In genomic region chr10:78706256-78706655, GRCh38 we compare ENCODE assay signal across 25 cellular contexts.
DNase-seq lines count a peak whose midpoint lies in the region; ATAC-seq, FAIRE-seq and TF ChIP-seq lines count a peak whose summit lies in the region.
"Had no signal": no experiment of that assay in that cellular context is flagged by ENCODE, and none has a peak within 500 bp of the region (broad histone marks: within the 10 kb centered on the region; RNA-seq: fewer than 3 reads in every experiment).

No MANE protein-coding gene starts in this region.

- no peak overlapping the region for H3K9ac ChIP-seq in PC-3 (ENCODE audit: low read length)

- H3K4me2 ChIP-seq in PC-3 (ENCODE audit: low read length): no peak overlapping the region; the same call in 1 of the 2 replicates
- H3K4me2 ChIP-seq: hepatocyte had no signal

- CTCF ChIA-PET in activated CD4-positive, alpha-beta T cell treated with anti-CD3 and anti-CD28 coated beads for 36 hours (lab: Charles Lee): interaction anchor here (0.6 kb wide), 1 partner anchor 15 kb away, joined by 3 read pairs; no protein-coding TSS in a partner anchor
- CTCF ChIA-PET in PC-3 (lab: Charles Lee): interaction anchor here (0.6 to 0.9 kb wide), 2 partner anchors 11 to 300 kb away, joined by 3 to 16 read pairs; no protein-coding TSS in a partner anchor

- H3K36me3 ChIP-seq in PC-3 (ENCODE audit: low read depth, low read length) (no peaks in the 10 kb centered on the region), bronchial epithelial cell (ENCODE audit: control insufficient read depth, insufficient read depth, low read length) (no peaks in the 10 kb centered on the region)
- H3K36me3 ChIP-seq: pancreas, sigmoid colon, upper lobe of left lung had no signal

- no peak overlapping the region for H3K27ac Mint-ChIP-seq in activated CD4-positive, alpha-beta T cell treated with anti-CD3 and anti-CD28 coated beads for 36 hours
- H3K27ac Mint-ChIP-seq in stimulated activated effector memory CD8-positive, alpha-beta T cell treated with anti-CD3 and anti-CD28 coated beads, Interleukin-12 subunit alpha, Interleukin-12 subunit beta, amount 100 ng/mL, for 72 hours: no peak overlapping the region
- H3K27ac Mint-ChIP-seq in glutamatergic neuron (ENCODE audit: unreplicated experiment): no peak overlapping the region
- H3K27ac Mint-ChIP-seq: memory B cell; naive thymus-derived CD8-positive, alpha-beta T cell; WTC11 had no signal

- no peak for FAIRE-seq in bronchial epithelial cell (lab: Jason Lieb, UNC)
- FAIRE-seq: A204.1, GM12892, kidney, pancreas had no signal

- no peak overlapping the region for H3K4me3 ChIP-seq in PC-3 (ENCODE audit: low read length)
- H3K4me3 ChIP-seq in bronchial epithelial cell (ENCODE audit: low read depth, low read length): no peak overlapping the region
- H3K4me3 ChIP-seq: hepatocyte, pancreas, sigmoid colon, upper lobe of left lung had no signal

- H3K9me3 ChIP-seq in PC-3 (ENCODE audit: low read length): no peaks in the 10 kb centered on the region
- H3K9me3 ChIP-seq: pancreas, sigmoid colon, upper lobe of left lung had no signal

- no peaks in the 10 kb centered on the region for H3K4me1 Mint-ChIP-seq in activated CD4-positive, alpha-beta T cell treated with anti-CD3 and anti-CD28 coated beads for 36 hours
- no peaks in the 10 kb centered on the region for H3K4me1 Mint-ChIP-seq in stimulated activated effector memory CD8-positive, alpha-beta T cell treated with anti-CD3 and anti-CD28 coated beads, Interleukin-12 subunit alpha, Interleukin-12 subunit beta, amount 100 ng/mL, for 72 hours
- peaks cover 9% of the 10 kb centered on the region for H3K4me1 Mint-ChIP-seq in glutamatergic neuron (ENCODE audit: low read depth, unreplicated experiment)
- H3K4me1 Mint-ChIP-seq: memory B cell; naive thymus-derived CD8-positive, alpha-beta T cell; WTC11 had no signal

- BruUV-seq in PC-3 (replicated peaks; lab: Mats Ljungman, UMichigan): no TSS peak

- H3K27ac ChIP-seq in PC-3 (ENCODE audit: low read length): no peak overlapping the region
- H3K27ac ChIP-seq: hepatocyte, sigmoid colon, upper lobe of left lung had no signal

- no peaks in the 10 kb centered on the region for H3F3A ChIP-seq in PC-3 (ENCODE audit: low read length, unreplicated experiment)

- H3K27me3 Mint-ChIP-seq in activated CD4-positive, alpha-beta T cell treated with anti-CD3 and anti-CD28 coated beads for 36 hours: peaks cover 6% of the 10 kb centered on the region
- H3K27me3 Mint-ChIP-seq in glutamatergic neuron (ENCODE audit: unreplicated experiment): peaks cover 2% of the 10 kb centered on the region

- H2AFZ ChIP-seq in PC-3 (ENCODE audit: low read length): no peak overlapping the region
- H2AFZ ChIP-seq: hepatocyte had no signal

- no peak for TF ChIP-seq CTCF in PC-3 (conservative IDR thresholded peaks at IDR 0.05; ENCODE audit: low read depth, low read length)
- no peak for TF ChIP-seq CTCF in bronchial epithelial cell (IDR thresholded peaks at IDR 0.05; ENCODE audit: insufficient read depth, low read length, severe bottlenecking)
- TF ChIP-seq CTCF in glutamatergic neuron (IDR thresholded peaks at IDR 0.05; ENCODE audit: partially characterized antibody, unreplicated experiment): no peak

- peak; percentile 42 for ATAC-seq in activated CD4-positive, alpha-beta T cell treated with anti-CD3 and anti-CD28 coated beads for 36 hours
- ATAC-seq in PC-3: peak; percentile 99
- peak; percentile 48 for ATAC-seq in stimulated activated effector memory CD8-positive, alpha-beta T cell treated with anti-CD3 and anti-CD28 coated beads, Interleukin-12 subunit alpha, Interleukin-12 subunit beta, amount 100 ng/mL, for 72 hours
- ATAC-seq: activated T-cell treated with anti-CD3 and anti-CD28 coated beads, Interleukin-2, amount 50 U/mL, for 4 hours; naive thymus-derived CD8-positive, alpha-beta T cell; WTC11 had no signal

- DNase-seq in activated CD4-positive, alpha-beta T cell treated with anti-CD3 and anti-CD28 coated beads for 36 hours: no peak
- no peak for DNase-seq in activated CD4-positive, alpha-beta T cell treated with anti-CD3 and anti-CD28 coated beads for 4 hours
- DNase-seq in PC-3 (peak; percentile 100), bronchial epithelial cell (ENCODE audit: low read depth) (peak; percentile 70), NCI-H146 treated with DMSO at 0.1 percent for 48 hours (lab: John Stamatoyannopoulos, UW; ENCODE audit: unreplicated experiment) (no peak), glutamatergic neuron (no peak), NCI-H774 (lab: John Stamatoyannopoulos, UW) (no peak)
- DNase-seq in stimulated activated effector memory CD8-positive, alpha-beta T cell treated with anti-CD3 and anti-CD28 coated beads, Interleukin-12 subunit alpha, Interleukin-12 subunit beta, amount 100 ng/mL, for 72 hours (ENCODE audit: low spot score in 2 of 2): no peak
- DNase-seq: activated naive CD4-positive, alpha-beta T cell treated with anti-CD3 and anti-CD28 coated beads, Interleukin-2, amount 50 U/mL, for 16 hours; activated T-cell treated with anti-CD3 and anti-CD28 coated beads, Interleukin-2, amount 50 U/mL, for 4 hours; C1 segment of cervical spinal cord; kidney; naive thymus-derived CD8-positive, alpha-beta T cell; NCI-H187; NCI-H345; pancreas; SHP77; sigmoid colon; T-helper 2 cell; upper lobe of left lung had no signal

- no peaks in the 10 kb centered on the region for H3K9me3 Mint-ChIP-seq in activated CD4-positive, alpha-beta T cell treated with anti-CD3 and anti-CD28 coated beads for 36 hours (ENCODE audit: low read depth)
- H3K9me3 Mint-ChIP-seq in stimulated activated effector memory CD8-positive, alpha-beta T cell treated with anti-CD3 and anti-CD28 coated beads, Interleukin-12 subunit alpha, Interleukin-12 subunit beta, amount 100 ng/mL, for 72 hours: no peaks in the 10 kb centered on the region
- H3K9me3 Mint-ChIP-seq in glutamatergic neuron (ENCODE audit: unreplicated experiment): peaks cover 7% of the 10 kb centered on the region
- H3K9me3 Mint-ChIP-seq: activated T-cell treated with anti-CD3 and anti-CD28 coated beads, Interleukin-2, amount 50 U/mL, for 4 hours; WTC11 had no signal

- no peak overlapping the region for H3K4me3 Mint-ChIP-seq in activated CD4-positive, alpha-beta T cell treated with anti-CD3 and anti-CD28 coated beads for 36 hours
- no peak overlapping the region for H3K4me3 Mint-ChIP-seq in stimulated activated effector memory CD8-positive, alpha-beta T cell treated with anti-CD3 and anti-CD28 coated beads, Interleukin-12 subunit alpha, Interleukin-12 subunit beta, amount 100 ng/mL, for 72 hours
- H3K4me3 Mint-ChIP-seq in glutamatergic neuron (ENCODE audit: unreplicated experiment): no peak overlapping the region
- H3K4me3 Mint-ChIP-seq: activated T-cell treated with anti-CD3 and anti-CD28 coated beads, Interleukin-2, amount 50 U/mL, for 4 hours; memory B cell; naive thymus-derived CD8-positive, alpha-beta T cell; WTC11 had no signal

- H3K4me1 ChIP-seq in PC-3 (ENCODE audit: insufficient read depth, low read length): peaks cover 13% of the 10 kb centered on the region
- H3K4me1 ChIP-seq: pancreas, upper lobe of left lung had no signal

- H3K79me2 ChIP-seq in PC-3 (ENCODE audit: low read length): no peaks in the 10 kb centered on the region
- H3K79me2 ChIP-seq: hepatocyte had no signal

- intact Hi-C loops in activated CD4-positive, alpha-beta T cell treated with anti-CD3 and anti-CD28 coated beads for 36 hours (cut with DNase I, micrococcal nuclease): no loop called here
- intact Hi-C loops in PC-3 (cut with micrococcal nuclease): no loop called here

- no peaks in the 10 kb centered on the region for H4K20me1 ChIP-seq in PC-3 (ENCODE audit: low read length)

- H3K9me2 ChIP-seq in PC-3 (replicated peaks; ENCODE audit: low read length): peaks cover 4% of the 10 kb centered on the region; the same call in 1 of the 2 replicates

- POLR2A ChIA-PET in activated CD4-positive, alpha-beta T cell treated with anti-CD3 and anti-CD28 coated beads for 36 hours (lab: Charles Lee): no interaction called here
- POLR2A ChIA-PET in PC-3 (lab: Charles Lee; ENCODE audit: unreplicated experiment): interaction anchor here (0.6 kb wide), 1 partner anchor 99 kb away, joined by 4 read pairs; no protein-coding TSS in a partner anchor

- H3K36me3 Mint-ChIP-seq in activated CD4-positive, alpha-beta T cell treated with anti-CD3 and anti-CD28 coated beads for 36 hours (ENCODE audit: low read depth): no peaks in the 10 kb centered on the region
- H3K36me3 Mint-ChIP-seq in stimulated activated effector memory CD8-positive, alpha-beta T cell treated with anti-CD3 and anti-CD28 coated beads, Interleukin-12 subunit alpha, Interleukin-12 subunit beta, amount 100 ng/mL, for 72 hours: no peaks in the 10 kb centered on the region
- H3K36me3 Mint-ChIP-seq in glutamatergic neuron (ENCODE audit: unreplicated experiment): peaks cover 5% of the 10 kb centered on the region
- H3K36me3 Mint-ChIP-seq: memory B cell, WTC11 had no signal

- no peaks in the 10 kb centered on the region for H3K27me3 ChIP-seq in PC-3 (ENCODE audit: low read length)
- peaks cover 2% of the 10 kb centered on the region for H3K27me3 ChIP-seq in bronchial epithelial cell (ENCODE audit: control insufficient read depth, insufficient read depth, low read length)
- H3K27me3 ChIP-seq: hepatocyte, pancreas, sigmoid colon, upper lobe of left lung had no signal

Comparison
In these comparisons a context has a peak if more than half of its experiments do, and no peak if none do; other contexts are left out.
1. ATAC-seq: peak in every context shown above with its lines; median percentile 99 in PC-3; 48 in stimulated activated effector memory CD8-positive, alpha-beta T cell treated with anti-CD3 and anti-CD28 coated beads, Interleukin-12 subunit alpha, Interleukin-12 subunit beta, amount 100 ng/mL, for 72 hours; 42 in activated CD4-positive, alpha-beta T cell treated with anti-CD3 and anti-CD28 coated beads for 36 hours.
2. DNase-seq: peak in PC-3 (single experiment) and bronchial epithelial cell (single experiment); none in activated CD4-positive, alpha-beta T cell treated with anti-CD3 and anti-CD28 coated beads for 36 hours (single experiment), activated CD4-positive, alpha-beta T cell treated with anti-CD3 and anti-CD28 coated beads for 4 hours (0 of 2), stimulated activated effector memory CD8-positive, alpha-beta T cell treated with anti-CD3 and anti-CD28 coated beads, Interleukin-12 subunit alpha, Interleukin-12 subunit beta, amount 100 ng/mL, for 72 hours (0 of 2), NCI-H146 treated with DMSO at 0.1 percent for 48 hours (single experiment), glutamatergic neuron (single experiment) and NCI-H774 (single experiment).